In the genomic region with DNA sequence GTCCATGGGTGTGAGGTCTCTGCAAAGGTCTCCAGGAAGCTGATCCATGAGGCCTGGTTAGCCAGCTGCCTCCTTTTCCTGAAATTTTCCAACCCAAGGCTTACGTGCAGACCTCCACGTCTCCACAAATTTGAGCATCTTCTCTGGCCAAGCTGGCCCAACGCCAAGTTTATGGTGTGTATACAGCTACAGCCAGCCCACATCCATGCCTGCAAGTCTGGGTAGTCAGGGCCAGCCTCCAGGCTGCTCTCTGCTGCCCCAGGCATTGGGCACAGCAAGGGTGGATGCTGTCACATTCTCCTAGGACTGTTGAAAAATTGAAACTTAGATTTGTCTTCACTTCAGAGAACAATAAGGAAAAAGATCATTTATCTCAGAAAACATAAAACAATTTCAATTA, we compare ENCODE assay signal across 22 cellular contexts.
"Had no signal": no experiment of that assay in that cellular context is flagged by ENCODE, and none has a peak within 500 bp of the region (broad histone marks: within the 10 kb centered on the region; RNA-seq: fewer than 3 reads in every experiment).

No MANE protein-coding gene starts in this region.

- H3K4me1 ChIP-seq: colonic mucosa, esophagus squamous epithelium, left ventricle myocardium inferior, spleen, transverse colon had no signal

- H3K4me3 ChIP-seq: colonic mucosa, esophagus squamous epithelium, heart right ventricle, left ventricle myocardium inferior, lung, spleen, transverse colon had no signal

- H3K9me3 ChIP-seq: colonic mucosa, esophagus squamous epithelium, left ventricle myocardium inferior, spleen, transverse colon had no signal

- H3K27ac ChIP-seq: colonic mucosa, epithelial cell of prostate, esophagus squamous epithelium, heart right ventricle, left ventricle myocardium inferior, spleen, transverse colon had no signal

- DNase-seq: activated CD4-positive, alpha-beta T cell treated with anti-CD3 and anti-CD28 coated beads for 36 hours; activated CD4-positive, CD25-positive, alpha-beta regulatory T cell; activated CD8-positive, alpha-beta memory T cell treated with anti-CD3 and anti-CD28 coated beads, Interleukin-2, amount 10 ng/mL, durations not matched to agents 7 days and 5 days; activated CD8-positive, alpha-beta T cell treated with anti-CD3 and anti-CD28 coated beads, Interleukin-2, amount 10 ng/mL, durations not matched to agents 7 days and 5 days; activated naive CD8-positive, alpha-beta T cell treated with anti-CD3 and anti-CD28 coated beads, Interleukin-2, amount 50 U/mL, for 24 hours; activated T-cell treated with anti-CD3 and anti-CD28 coated beads, Interleukin-2, amount 50 U/mL, for 48 hours; amygdala; colonic mucosa; effector CD8-positive, alpha-beta T cell; esophagus squamous epithelium; foreskin melanocyte; heart right ventricle; left ventricle myocardium inferior; mesendoderm; right cardiac atrium; spleen; stimulated activated naive CD4-positive, alpha-beta T cell treated with Interleukin-2 at 50 U/mL for 16 hours; transverse colon had no signal

- FAIRE-seq: endometrium had no signal

- H3K27me3 ChIP-seq: colonic mucosa, esophagus squamous epithelium, heart right ventricle, spleen, transverse colon had no signal

- ATAC-seq: activated CD4-positive, alpha-beta T cell treated with anti-CD3 and anti-CD28 coated beads for 36 hours; activated CD8-positive, alpha-beta memory T cell treated with anti-CD3 and anti-CD28 coated beads, Interleukin-2, amount 10 ng/mL, durations not matched to agents 7 days and 5 days; activated CD8-positive, alpha-beta T cell treated with anti-CD3 and anti-CD28 coated beads, Interleukin-2, amount 10 ng/mL, durations not matched to agents 7 days and 5 days; activated naive CD8-positive, alpha-beta T cell treated with anti-CD3 and anti-CD28 coated beads, Interleukin-2, amount 50 U/mL, for 24 hours; heart right ventricle; natural killer cell treated with Interleukin-12 subunit alpha and Interleukin-12 subunit beta and Interleukin-15 and Interleukin-18, amount 100 ng/mL, for 72 hours; right cardiac atrium had no signal

- H3K36me3 ChIP-seq: colonic mucosa, esophagus squamous epithelium, heart right ventricle, left ventricle myocardium inferior, spleen, transverse colon had no signal
